Comparison of ENCODE assay signal across 12 cellular contexts in genomic region chr15:52464040-52464439, GRCh38.
DNase-seq lines count a peak whose midpoint lies in the region; ATAC-seq and TF ChIP-seq lines count a peak whose summit lies in the region.
"Had no signal": no experiment of that assay in that cellular context is flagged by ENCODE, and none has a peak within 500 bp of the region (broad histone marks: within the 10 kb centered on the region; RNA-seq: fewer than 3 reads in every experiment).

No MANE protein-coding gene starts in this region.

- intact Hi-C loops in activated T-helper 1 cell treated with anti-CD3 and anti-CD28 coated beads, Interleukin-12 subunit alpha, Interleukin-12 subunit beta, Interleukin-2, Interleukin-4 antibody, amounts not matched to agents 30 ng/mL and 10 ng/mL and 1 ng/mL, durations not matched to agents 14 hours and 24 hours and 36 hours (cut with micrococcal nuclease), result loop anchor here (1.0 to 10.0 kb wide), 4 partner anchors 65 to 271 kb away; no protein-coding TSS in a partner anchor
- intact Hi-C loops in ascending aorta (cut with DNase I) (no loop called here), prostate gland (cut with DNase I) (no loop called here)

- no peaks in the 10 kb centered on the region for H3K27me3 ChIP-seq in ascending aorta
- no peaks in the 10 kb centered on the region for H3K27me3 ChIP-seq in prostate gland (replicated peaks; ENCODE audit: insufficient read depth)
- H3K27me3 ChIP-seq: heart left ventricle had no signal

- no peak for TF ChIP-seq POLR2A in prostate gland (IDR thresholded peaks at IDR 0.05)

- in situ Hi-C loops in KBM-7 (cut with MboI; ENCODE audit: low pct_unique_long_range_greater_than_20kb, low sequenced_read_pairs), result no loop called here

- H3K27ac ChIP-seq in ascending aorta (no peak overlapping the region), prostate gland (no peak overlapping the region)
- H3K27ac ChIP-seq: parathyroid adenoma had no signal

- no peak for DNase-seq in activated T-helper 1 cell treated with anti-CD3 and anti-CD28 coated beads, Interleukin-12 subunit alpha, Interleukin-12 subunit beta, Interleukin-2, Interleukin-4 antibody, amounts not matched to agents 30 ng/mL and 10 ng/mL and 1 ng/mL, durations not matched to agents 14 hours and 24 hours and 36 hours (ENCODE audit: low spot score)
- no peak for DNase-seq in natural killer cell treated with Interleukin-12 subunit alpha and Interleukin-12 subunit beta and Interleukin-15 and Interleukin-18, amount 100 ng/mL, for 72 hours (ENCODE audit: low spot score)
- DNase-seq in mesenteric fat pad (ENCODE audit: low spot score) (no peak), KBM-7 (no peak), ascending aorta (ENCODE audit: low spot score in 2 of 2) (no peak), prostate gland (ENCODE audit: low spot score) (no peak)
- DNase-seq: heart left ventricle; NCI-H2107; stimulated activated CD4-positive, alpha-beta T cell treated with anti-CD3 and anti-CD28 coated beads, Interleukin-2, amount 100 ng/mL, for 48 hours had no signal

- H3K27me3 Mint-ChIP-seq in activated T-helper 1 cell treated with anti-CD3 and anti-CD28 coated beads, Interleukin-12 subunit alpha, Interleukin-12 subunit beta, Interleukin-2, Interleukin-4 antibody, amounts not matched to agents 30 ng/mL and 10 ng/mL and 1 ng/mL, durations not matched to agents 14 hours and 24 hours and 36 hours (ENCODE audit: insufficient read depth), result no peaks in the 10 kb centered on the region
- no peaks in the 10 kb centered on the region for H3K27me3 Mint-ChIP-seq in natural killer cell treated with Interleukin-12 subunit alpha and Interleukin-12 subunit beta and Interleukin-15 and Interleukin-18, amount 100 ng/mL, for 72 hours

- H3K36me3 Mint-ChIP-seq in activated T-helper 1 cell treated with anti-CD3 and anti-CD28 coated beads, Interleukin-12 subunit alpha, Interleukin-12 subunit beta, Interleukin-2, Interleukin-4 antibody, amounts not matched to agents 30 ng/mL and 10 ng/mL and 1 ng/mL, durations not matched to agents 14 hours and 24 hours and 36 hours (ENCODE audit: low read depth), result peaks cover 5% of the 10 kb centered on the region
- H3K36me3 Mint-ChIP-seq in natural killer cell treated with Interleukin-12 subunit alpha and Interleukin-12 subunit beta and Interleukin-15 and Interleukin-18, amount 100 ng/mL, for 72 hours, result peaks cover 10% of the 10 kb centered on the region

- H3K36me3 ChIP-seq in ascending aorta, result no peaks in the 10 kb centered on the region
- H3K36me3 ChIP-seq in prostate gland, result no peaks in the 10 kb centered on the region
- H3K36me3 ChIP-seq: heart left ventricle had no signal

- ATAC-seq in GM18511 (IDR thresholded peaks at IDR 0.05; ENCODE audit: unreplicated experiment) (peak; percentile 0), HG03097 (IDR thresholded peaks at IDR 0.05; ENCODE audit: low FRiP score, unreplicated experiment) (peak; percentile 1)
- no peak for ATAC-seq in natural killer cell treated with Interleukin-12 subunit alpha and Interleukin-12 subunit beta and Interleukin-15 and Interleukin-18, amount 100 ng/mL, for 72 hours

- H3K9me3 Mint-ChIP-seq in activated T-helper 1 cell treated with anti-CD3 and anti-CD28 coated beads, Interleukin-12 subunit alpha, Interleukin-12 subunit beta, Interleukin-2, Interleukin-4 antibody, amounts not matched to agents 30 ng/mL and 10 ng/mL and 1 ng/mL, durations not matched to agents 14 hours and 24 hours and 36 hours, result peaks cover 8% of the 10 kb centered on the region
- H3K9me3 Mint-ChIP-seq in natural killer cell treated with Interleukin-12 subunit alpha and Interleukin-12 subunit beta and Interleukin-15 and Interleukin-18, amount 100 ng/mL, for 72 hours, result no peaks in the 10 kb centered on the region

- H3K4me3 Mint-ChIP-seq in activated T-helper 1 cell treated with anti-CD3 and anti-CD28 coated beads, Interleukin-12 subunit alpha, Interleukin-12 subunit beta, Interleukin-2, Interleukin-4 antibody, amounts not matched to agents 30 ng/mL and 10 ng/mL and 1 ng/mL, durations not matched to agents 14 hours and 24 hours and 36 hours, result peak overlapping the region; percentile 28
- peak overlapping the region; percentile 73 for H3K4me3 Mint-ChIP-seq in natural killer cell treated with Interleukin-12 subunit alpha and Interleukin-12 subunit beta and Interleukin-15 and Interleukin-18, amount 100 ng/mL, for 72 hours

- H3K4me1 ChIP-seq in ascending aorta (no peaks in the 10 kb centered on the region), prostate gland (replicated peaks) (no peaks in the 10 kb centered on the region)
- H3K4me1 ChIP-seq: parathyroid adenoma had no signal

- H3K9me3 ChIP-seq in ascending aorta (peaks cover 0 to 16% of the 10 kb centered on the region in 2 donors), prostate gland (no peaks in the 10 kb centered on the region)

- no peak for TF ChIP-seq CTCF in ascending aorta (IDR thresholded peaks at IDR 0.05)
- no peak for TF ChIP-seq CTCF in prostate gland (IDR thresholded peaks at IDR 0.05)

- WGBS in prostate gland, result 86% methylated on average over 3 of the region's 3 CpGs

- H3K4me3 ChIP-seq in ascending aorta (no peak overlapping the region), prostate gland (no peak overlapping the region)
- H3K4me3 ChIP-seq: heart left ventricle had no signal

- H3K4me1 Mint-ChIP-seq in activated T-helper 1 cell treated with anti-CD3 and anti-CD28 coated beads, Interleukin-12 subunit alpha, Interleukin-12 subunit beta, Interleukin-2, Interleukin-4 antibody, amounts not matched to agents 30 ng/mL and 10 ng/mL and 1 ng/mL, durations not matched to agents 14 hours and 24 hours and 36 hours (ENCODE audit: low read depth), result peaks cover 43% of the 10 kb centered on the region
- H3K4me1 Mint-ChIP-seq in natural killer cell treated with Interleukin-12 subunit alpha and Interleukin-12 subunit beta and Interleukin-15 and Interleukin-18, amount 100 ng/mL, for 72 hours (ENCODE audit: low read depth in 2 of 2), result peaks cover 35 to 36% of the 10 kb centered on the region in 2 donors

- peak overlapping the region; percentile 75 for H3K27ac Mint-ChIP-seq in activated T-helper 1 cell treated with anti-CD3 and anti-CD28 coated beads, Interleukin-12 subunit alpha, Interleukin-12 subunit beta, Interleukin-2, Interleukin-4 antibody, amounts not matched to agents 30 ng/mL and 10 ng/mL and 1 ng/mL, durations not matched to agents 14 hours and 24 hours and 36 hours
- H3K27ac Mint-ChIP-seq in natural killer cell treated with Interleukin-12 subunit alpha and Interleukin-12 subunit beta and Interleukin-15 and Interleukin-18, amount 100 ng/mL, for 72 hours, result peak overlapping the region; percentile 75 to 85

Comparison
In these comparisons a context has a peak if more than half of its experiments do, and no peak if none do; other contexts are left out.
1. ATAC-seq: peak in GM18511 (single experiment) and HG03097 (single experiment); none in natural killer cell treated with Interleukin-12 subunit alpha and Interleukin-12 subunit beta and Interleukin-15 and Interleukin-18, amount 100 ng/mL, for 72 hours (0 of 2).